Comparison of ENCODE assay signal across 37 cellular contexts in genomic region chr3:105678017-105678416, GRCh38.
"Had no signal": no experiment of that assay in that cellular context is flagged by ENCODE, and none has a peak within 500 bp of the region (broad histone marks: within the 10 kb centered on the region; RNA-seq: fewer than 3 reads in every experiment).

No MANE protein-coding gene starts in this region.

- H3K27me3 Mint-ChIP-seq: activated B cell treated with CpG ODN at 0.5 μM for 24 hours; activated CD4-positive, alpha-beta memory T cell treated with anti-CD3 and anti-CD28 coated beads for 36 hours; activated CD4-positive, alpha-beta T cell treated with anti-CD3 and anti-CD28 coated beads, Interleukin-2, amount 10 ng/mL, durations not matched to agents 24 days and 14 days; activated CD8-positive, alpha-beta T cell treated with anti-CD3 and anti-CD28 coated beads for 36 hours; activated naive CD8-positive, alpha-beta T cell treated with anti-CD3 and anti-CD28 coated beads for 36 hours; activated T-helper 17 cell treated with anti-CD3 and anti-CD28 coated beads, Interleukin-2, amount 50 U/mL, for 72 hours had no signal

- H3K4me1 ChIP-seq: breast epithelium had no signal

- H3K36me3 ChIP-seq: breast epithelium had no signal

- H3K27ac Mint-ChIP-seq: activated B cell treated with CpG ODN at 0.5 μM for 24 hours; activated CD4-positive, alpha-beta memory T cell treated with anti-CD3 and anti-CD28 coated beads for 36 hours; activated CD4-positive, alpha-beta T cell treated with anti-CD3 and anti-CD28 coated beads, Interleukin-2, amount 10 ng/mL, durations not matched to agents 24 days and 14 days; activated CD8-positive, alpha-beta T cell treated with anti-CD3 and anti-CD28 coated beads for 36 hours; activated naive CD4-positive, alpha-beta T cell treated with anti-CD3 and anti-CD28 coated beads for 36 hours; activated naive CD4-positive, alpha-beta T cell treated with anti-CD3 and anti-CD28 coated beads, Interleukin-2, amount 50 U/mL, for 72 hours; activated naive CD8-positive, alpha-beta T cell treated with anti-CD3 and anti-CD28 coated beads for 36 hours; activated T-helper 1 cell treated with anti-CD3 and anti-CD28 coated beads, Interleukin-12 subunit alpha, Interleukin-12 subunit beta, Interleukin-2, Interleukin-4 antibody, amounts not matched to agents 30 ng/mL and 10 ng/mL and 1 ng/mL, durations not matched to agents 14 hours and 24 hours and 36 hours; activated T-helper 17 cell treated with anti-CD3 and anti-CD28 coated beads, Interleukin-2, amount 50 U/mL, for 72 hours; T-helper 1 cell treated with Interleukin-12 subunit alpha and Interleukin-12 subunit beta and Interleukin-4 antibody, amounts not matched to agents 30 μg/mL and 1 μg/mL, for 36 hours; T-helper 2 cell treated with Interferon-gamma antibody and Interleukin-4, amounts not matched to agents 5 μg/mL and 100 μg/mL, for 36 hours had no signal

- H3K9me3 ChIP-seq: adrenal gland, ascending aorta, body of pancreas, breast epithelium had no signal

- DNase-seq: activated B cell treated with CpG ODN at 0.5 μM for 24 hours; activated CD4-positive, alpha-beta memory T cell treated with anti-CD3 and anti-CD28 coated beads for 36 hours; activated CD4-positive, alpha-beta T cell treated with anti-CD3 and anti-CD28 coated beads for 4 hours; activated CD4-positive, alpha-beta T cell treated with anti-CD3 and anti-CD28 coated beads, Interleukin-2, amount 10 ng/mL, durations not matched to agents 24 days and 14 days; activated CD4-positive, alpha-beta T cell treated with anti-CD3 and anti-CD28 coated beads, Interleukin-2, amount 50 U/mL, for 1 hour; activated CD4-positive, alpha-beta T cell treated with anti-CD3 and anti-CD28 coated beads, Interleukin-2, amount 50 U/mL, for 4 hours; activated CD4-positive, CD25-positive, alpha-beta regulatory T cell treated with anti-CD3 and anti-CD28 coated beads, Interleukin-2, amount 50 U/mL, for 72 hours; activated CD8-positive, alpha-beta memory T cell treated with anti-CD3 and anti-CD28 coated beads, Interleukin-2, amount 50 U/mL, for 4 hours; activated CD8-positive, alpha-beta T cell treated with anti-CD3 and anti-CD28 coated beads for 36 hours; activated effector memory CD4-positive, alpha-beta T cell treated with anti-CD3 and anti-CD28 coated beads, Interleukin-2, amount 50 U/mL, for 16 hours; activated gamma-delta T cell treated with Interleukin-2 at 50 U/mL for 16 hours; activated naive CD4-positive, alpha-beta T cell; activated naive CD4-positive, alpha-beta T cell treated with anti-CD3 and anti-CD28 coated beads for 36 hours; activated naive CD4-positive, alpha-beta T cell treated with anti-CD3 and anti-CD28 coated beads, Interleukin-2, amount 50 U/mL, for 16 hours; activated naive CD8-positive, alpha-beta T cell treated with anti-CD3 and anti-CD28 coated beads for 36 hours; activated T-cell treated with anti-CD3 and anti-CD28 coated beads for 4 hours; activated T-cell treated with anti-CD3 and anti-CD28 coated beads, Interleukin-2, amount 50 U/mL, for 1 hour; activated T-cell treated with anti-CD3 and anti-CD28 coated beads, Interleukin-2, amount 50 U/mL, for 4 hours; activated T-cell treated with anti-CD3 and anti-CD28 coated beads, Interleukin-2, amount 50 U/mL, for 72 hours; adrenal gland; amygdala; anterior cingulate cortex; body of pancreas; brain microvascular endothelial cell; central memory CD4-positive, alpha-beta T cell; cerebellar nuclear complex; T-helper 1 cell; T-helper 2 cell; T-helper 9 cell had no signal

- H3K4me3 ChIP-seq: adrenal gland, ascending aorta, body of pancreas, breast epithelium had no signal

- H3K27ac ChIP-seq: adrenal gland, ascending aorta, body of pancreas, brain microvascular endothelial cell, breast epithelium, VCaP had no signal

- H3K27me3 ChIP-seq: adrenal gland, ascending aorta, body of pancreas, brain microvascular endothelial cell, breast epithelium had no signal

- H3K4me3 Mint-ChIP-seq: activated B cell treated with CpG ODN at 0.5 μM for 24 hours; activated CD4-positive, alpha-beta memory T cell treated with anti-CD3 and anti-CD28 coated beads for 36 hours; activated CD4-positive, alpha-beta T cell treated with anti-CD3 and anti-CD28 coated beads, Interleukin-2, amount 10 ng/mL, durations not matched to agents 24 days and 14 days; activated CD8-positive, alpha-beta T cell treated with anti-CD3 and anti-CD28 coated beads for 36 hours; activated naive CD4-positive, alpha-beta T cell treated with anti-CD3 and anti-CD28 coated beads for 36 hours; activated naive CD8-positive, alpha-beta T cell treated with anti-CD3 and anti-CD28 coated beads for 36 hours; activated T-cell treated with anti-CD3 and anti-CD28 coated beads, Interleukin-2, amount 50 U/mL, for 4 hours; activated T-cell treated with anti-CD3 and anti-CD28 coated beads, Interleukin-2, amount 50 U/mL, for 72 hours; activated T-helper 1 cell treated with anti-CD3 and anti-CD28 coated beads, Interleukin-12 subunit alpha, Interleukin-12 subunit beta, Interleukin-2, Interleukin-4 antibody, amounts not matched to agents 30 ng/mL and 10 ng/mL and 1 ng/mL, durations not matched to agents 14 hours and 24 hours and 36 hours; activated T-helper 17 cell treated with anti-CD3 and anti-CD28 coated beads, Interleukin-2, amount 50 U/mL, for 72 hours; T-helper 1 cell treated with Interleukin-12 subunit alpha and Interleukin-12 subunit beta and Interleukin-4 antibody, amounts not matched to agents 30 μg/mL and 1 μg/mL, for 36 hours; T-helper 2 cell treated with Interferon-gamma antibody and Interleukin-4, amounts not matched to agents 5 μg/mL and 100 μg/mL, for 36 hours had no signal

- ATAC-seq: activated CD8-positive, alpha-beta T cell treated with anti-CD3 and anti-CD28 coated beads for 36 hours; activated naive CD4-positive, alpha-beta T cell treated with anti-CD3 and anti-CD28 coated beads, Interleukin-2, amount 50 U/mL, for 72 hours; activated T-cell treated with anti-CD3 and anti-CD28 coated beads, Interleukin-2, amount 50 U/mL, for 4 hours; activated T-cell treated with anti-CD3 and anti-CD28 coated beads, Interleukin-2, amount 50 U/mL, for 72 hours; activated T-helper 17 cell treated with anti-CD3 and anti-CD28 coated beads, Interleukin-2, amount 50 U/mL, for 72 hours; body of pancreas had no signal

- H3K9me3 Mint-ChIP-seq: activated B cell treated with CpG ODN at 0.5 μM for 24 hours; activated CD8-positive, alpha-beta T cell treated with anti-CD3 and anti-CD28 coated beads for 36 hours; activated naive CD4-positive, alpha-beta T cell treated with anti-CD3 and anti-CD28 coated beads for 36 hours; activated naive CD4-positive, alpha-beta T cell treated with anti-CD3 and anti-CD28 coated beads, Interleukin-2, amount 50 U/mL, for 72 hours; activated T-cell treated with anti-CD3 and anti-CD28 coated beads, Interleukin-2, amount 50 U/mL, for 4 hours; activated T-helper 1 cell treated with anti-CD3 and anti-CD28 coated beads, Interleukin-12 subunit alpha, Interleukin-12 subunit beta, Interleukin-2, Interleukin-4 antibody, amounts not matched to agents 30 ng/mL and 10 ng/mL and 1 ng/mL, durations not matched to agents 14 hours and 24 hours and 36 hours; activated T-helper 17 cell treated with anti-CD3 and anti-CD28 coated beads, Interleukin-2, amount 50 U/mL, for 72 hours; T-helper 1 cell treated with Interleukin-12 subunit alpha and Interleukin-12 subunit beta and Interleukin-4 antibody, amounts not matched to agents 30 μg/mL and 1 μg/mL, for 36 hours had no signal
